ENCODE assay signal across 16 cellular contexts in genomic region chr10:112385143-112385695, GRCh38.
"Had no signal": no experiment of that assay in that cellular context is flagged by ENCODE, and none has a peak within 500 bp of the region (broad histone marks: within the 10 kb centered on the region; RNA-seq: fewer than 3 reads in every experiment).

No MANE protein-coding gene starts in this region.

- H3K4me3 ChIP-seq: coronary artery, gastrocnemius medialis, heart right ventricle, skin epidermis, tibial nerve had no signal

- H3K36me3 ChIP-seq: gastrocnemius medialis, neutrophil, tibial nerve had no signal

- H3K4me1 ChIP-seq: gastrocnemius medialis had no signal

- H3K27me3 ChIP-seq: gastrocnemius medialis, heart right ventricle, neutrophil, tibial nerve had no signal

- ATAC-seq: gastrocnemius medialis, heart right ventricle, left ventricle myocardium superior had no signal

- H3K4me3 Mint-ChIP-seq: activated T-cell treated with anti-CD3 and anti-CD28 coated beads, Interleukin-2, amount 50 U/mL, for 24 hours; naive B cell; T-helper 1 cell treated with Interleukin-12 subunit alpha and Interleukin-12 subunit beta and Interleukin-4 antibody, amounts not matched to agents 30 μg/mL and 1 μg/mL, for 36 hours had no signal

- DNase-seq: activated CD4-positive, alpha-beta T cell treated with anti-CD3 and anti-CD28 coated beads, Interleukin-2, amount 50 U/mL, for 4 hours; activated naive CD4-positive, alpha-beta T cell treated with Interleukin-2 at 50 U/mL for 16 hours; activated T-cell treated with anti-CD3 and anti-CD28 coated beads, Interleukin-2, amount 50 U/mL, for 24 hours; effector CD8-positive, alpha-beta T cell; gastrocnemius medialis; heart right ventricle; left ventricle myocardium superior; naive B cell; SK-N-SH had no signal

- H3K9me3 ChIP-seq: gastrocnemius medialis, heart right ventricle, neutrophil, SK-N-SH, tibial nerve had no signal

- H3K27ac ChIP-seq: coronary artery, gastrocnemius medialis, heart right ventricle, neutrophil, skin epidermis, tibial nerve had no signal

- H3K27ac Mint-ChIP-seq: activated T-cell treated with anti-CD3 and anti-CD28 coated beads, Interleukin-2, amount 50 U/mL, for 24 hours; T-helper 1 cell treated with Interleukin-12 subunit alpha and Interleukin-12 subunit beta and Interleukin-4 antibody, amounts not matched to agents 30 μg/mL and 1 μg/mL, for 36 hours had no signal

- H3K9me3 Mint-ChIP-seq: activated T-cell treated with anti-CD3 and anti-CD28 coated beads, Interleukin-2, amount 50 U/mL, for 24 hours; naive B cell; T-helper 1 cell treated with Interleukin-12 subunit alpha and Interleukin-12 subunit beta and Interleukin-4 antibody, amounts not matched to agents 30 μg/mL and 1 μg/mL, for 36 hours had no signal

- H3K27me3 Mint-ChIP-seq: activated T-cell treated with anti-CD3 and anti-CD28 coated beads, Interleukin-2, amount 50 U/mL, for 24 hours; naive B cell had no signal

- FAIRE-seq: keratinocyte, TTC549 had no signal
